Comparison of ENCODE assay signal across 13 cellular contexts in the genomic region with DNA sequence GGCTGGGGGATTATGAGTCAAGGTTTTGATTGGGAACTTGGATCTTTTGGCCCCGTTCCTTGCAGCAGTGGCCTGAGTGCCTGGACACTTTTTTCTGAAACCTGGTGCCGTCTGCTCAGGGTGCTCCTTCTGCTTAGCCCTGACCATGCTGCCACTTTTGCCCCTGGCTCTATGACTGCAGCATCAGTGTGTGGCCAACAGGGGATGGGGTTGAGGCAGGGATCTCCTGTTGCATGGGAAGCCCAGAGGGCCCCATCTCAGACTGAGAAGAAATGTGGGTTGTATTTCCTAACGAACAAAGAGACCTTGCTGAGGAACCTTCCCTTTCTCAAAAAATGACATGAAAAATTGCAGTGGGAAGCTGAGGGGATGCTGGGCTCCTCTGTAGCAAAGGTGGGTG. TPM values are rescaled to one million over a fixed set of nuclear protein-coding genes. Genes with fewer than 3 reads are reported as not detected.
"Had no signal": no experiment of that assay in that cellular context is flagged by ENCODE, and none has a peak within 500 bp of the region (broad histone marks: within the 10 kb centered on the region; RNA-seq: fewer than 3 reads in every experiment).

No MANE protein-coding gene starts in this region.

- H3K4me3 ChIP-seq: hepatocyte, tibial artery, uterus had no signal

- H3K27me3 ChIP-seq: uterus had no signal

- H3K36me3 Mint-ChIP-seq: activated naive CD4-positive, alpha-beta T cell treated with anti-CD3 and anti-CD28 coated beads, Interleukin-2, amount 10 ng/mL, durations not matched to agents 7 days and 5 days had no signal

- H2AFZ ChIP-seq: hepatocyte had no signal

- H3K27ac Mint-ChIP-seq: activated naive CD4-positive, alpha-beta T cell treated with anti-CD3 and anti-CD28 coated beads, Interleukin-2, amount 10 ng/mL, durations not matched to agents 7 days and 5 days; activated T-helper 2 cell treated with anti-CD3 and anti-CD28 coated beads, Interferon-gamma antibody, Interleukin-2, Interleukin-4, amounts not matched to agents 10 μg/mL and 5 μg/mL and 100 μg/mL, durations not matched to agents 14 hours and 24 hours and 36 hours had no signal

- H3K9me3 Mint-ChIP-seq: activated naive CD4-positive, alpha-beta T cell treated with anti-CD3 and anti-CD28 coated beads, Interleukin-2, amount 10 ng/mL, durations not matched to agents 7 days and 5 days; activated T-helper 2 cell treated with anti-CD3 and anti-CD28 coated beads, Interferon-gamma antibody, Interleukin-2, Interleukin-4, amounts not matched to agents 10 μg/mL and 5 μg/mL and 100 μg/mL, durations not matched to agents 14 hours and 24 hours and 36 hours; central memory CD8-positive, alpha-beta T cell had no signal

- H3K79me2 ChIP-seq: hepatocyte had no signal

- H3K4me1 Mint-ChIP-seq: activated naive CD4-positive, alpha-beta T cell treated with anti-CD3 and anti-CD28 coated beads, Interleukin-2, amount 10 ng/mL, durations not matched to agents 7 days and 5 days; central memory CD8-positive, alpha-beta T cell had no signal

- H3K4me3 Mint-ChIP-seq: activated naive CD4-positive, alpha-beta T cell treated with anti-CD3 and anti-CD28 coated beads, Interleukin-2, amount 10 ng/mL, durations not matched to agents 7 days and 5 days; central memory CD8-positive, alpha-beta T cell had no signal

- H3K4me2 ChIP-seq: hepatocyte had no signal

- H3K36me3 ChIP-seq: tibial artery, uterus had no signal

- DNase-seq: activated naive CD4-positive, alpha-beta T cell treated with anti-CD3 and anti-CD28 coated beads, Interleukin-2, amount 10 ng/mL, durations not matched to agents 7 days and 5 days; effector memory CD4-positive, alpha-beta T cell; kidney; tibial artery; uterus had no signal

- H3K4me1 ChIP-seq: tibial artery, uterus had no signal

- FAIRE-seq: kidney had no signal

- H3K9me3 ChIP-seq: tibial artery, uterus had no signal

- H3K27ac ChIP-seq: epithelial cell of prostate, hepatocyte, tibial artery, uterus had no signal

RNA-seq across cellular contexts. Expression of gene POU2F3, which starts 18.7 kb away (rescaled TPM):
- total RNA-seq: activated T-helper 2 cell treated with anti-CD3 and anti-CD28 coated beads, Interferon-gamma antibody, Interleukin-2, Interleukin-4, amounts not matched to agents 10 μg/mL and 5 μg/mL and 100 μg/mL, durations not matched to agents 14 hours and 24 hours and 36 hours; hepatocyte; liver; osteocyte; skeletal muscle tissue had no signal
- polyA plus RNA-seq: hepatocyte, liver, neural cell had no signal
